ENCODE assay signal across 8 cellular contexts in genomic region chr2:126527836-126528490, GRCh38.
DNase-seq lines count a peak whose midpoint lies in the region; ATAC-seq and TF ChIP-seq lines count a peak whose summit lies in the region.

No MANE protein-coding gene starts in this region.

- H3K27me3 ChIP-seq in kidney epithelial cell (ENCODE audit: control insufficient read depth, insufficient read depth, low read length) = no peaks in the 10 kb centered on the region

- no peak overlapping the region for H3K4me3 Mint-ChIP-seq in T-helper 17 cell

- peaks cover 4% of the 10 kb centered on the region for H3K4me1 Mint-ChIP-seq in T-helper 17 cell

- H3K9me3 ChIP-seq in T-helper 17 cell (ENCODE audit: control insufficient read depth, low read length, poor library complexity, severe bottlenecking) = no peaks in the 10 kb centered on the region

- ATAC-seq in GM19328 (IDR thresholded peaks at IDR 0.05; ENCODE audit: unreplicated experiment) (peak; percentile 86), HG03571 (IDR thresholded peaks at IDR 0.05; ENCODE audit: unreplicated experiment) (peak; percentile 74), T-helper 17 cell (peak; percentile 73)

- DNase-seq in COLO668 (lab: John Stamatoyannopoulos, UW; ENCODE audit: unreplicated experiment) (peak; percentile 18), T-helper 17 cell (peak; percentile 37 to 63 (median 42)), astrocyte of the hippocampus (ENCODE audit: low read depth, low spot score) (peak; percentile 14), kidney epithelial cell (ENCODE audit: low read depth) (no peak), MV-4-11 (lab: John Stamatoyannopoulos, UW) (no peak)
- DNase-seq in stimulated activated CD8-positive, alpha-beta memory T cell treated with anti-CD3 and anti-CD28 coated beads, Interleukin-15, amount 100 ng/mL, for 1 hour (ENCODE audit: low read depth) = peak; percentile 60

- peak; percentile 69 for TF ChIP-seq CTCF in kidney epithelial cell (IDR thresholded peaks at IDR 0.05; ENCODE audit: insufficient read depth, low read length, poor library complexity, severe bottlenecking)

- H3K36me3 ChIP-seq in kidney epithelial cell (ENCODE audit: control insufficient read depth, insufficient read depth, low read length) = no peaks in the 10 kb centered on the region

- no peaks in the 10 kb centered on the region for H3K36me3 Mint-ChIP-seq in T-helper 17 cell (ENCODE audit: low read depth)

- no peak overlapping the region for H3K4me3 ChIP-seq in kidney epithelial cell (ENCODE audit: low read depth, low read length)

- peaks cover 14% of the 10 kb centered on the region for H3K27me3 Mint-ChIP-seq in T-helper 17 cell

- H3K27ac Mint-ChIP-seq in T-helper 17 cell = no peak overlapping the region

Comparison
In these comparisons a context has a peak if more than half of its experiments do, and no peak if none do; other contexts are left out.
1. DNase-seq: peak in COLO668 (single experiment), T-helper 17 cell (3 of 3), astrocyte of the hippocampus (single experiment) and stimulated activated CD8-positive, alpha-beta memory T cell treated with anti-CD3 and anti-CD28 coated beads, Interleukin-15, amount 100 ng/mL, for 1 hour (single experiment); none in kidney epithelial cell (single experiment) and MV-4-11 (single experiment).
2. Peak in every context shown above with its lines, with median percentiles within 50 percentile points of each other: ATAC-seq.